In the genomic region with DNA sequence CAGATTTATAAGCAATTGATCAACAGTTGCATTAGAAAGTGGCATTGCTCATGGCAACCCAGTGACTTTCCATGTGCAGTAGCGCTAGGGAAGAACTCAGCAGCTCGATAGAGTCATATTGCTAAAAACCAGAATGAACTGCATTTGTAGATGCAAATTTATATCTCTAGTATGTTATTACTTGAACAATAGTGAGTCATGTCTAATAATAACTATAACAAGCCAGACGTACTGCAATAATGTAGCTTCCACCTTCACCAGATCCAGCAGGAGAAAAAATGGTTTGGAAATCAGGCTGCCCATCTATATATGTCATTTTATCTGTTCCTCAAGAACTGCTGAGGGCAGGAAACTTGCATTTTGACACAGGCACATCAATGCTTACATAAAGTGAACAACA, we compare ENCODE assay signal across 23 cellular contexts.
DNase-seq lines count a peak whose midpoint lies in the region; ATAC-seq and TF ChIP-seq lines count a peak whose summit lies in the region.
"Had no signal": no experiment of that assay in that cellular context is flagged by ENCODE, and none has a peak within 500 bp of the region (broad histone marks: within the 10 kb centered on the region; RNA-seq: fewer than 3 reads in every experiment).

No MANE protein-coding gene starts in this region.

- H2AFZ ChIP-seq in SK-N-SH (ENCODE audit: low read depth) = no peak overlapping the region
- H2AFZ ChIP-seq: GM23248 had no signal

- TF ChIP-seq CTCF in SK-N-SH (IDR thresholded peaks at IDR 0.05) (no peak), Panc1 (IDR thresholded peaks at IDR 0.05) (no peak), gastrocnemius medialis (IDR thresholded peaks at IDR 0.05 in 4 of 5, conservative IDR thresholded peaks at IDR 0.05 in 1 of 5) (no peak)

- H3K4me2 ChIP-seq in SK-N-SH = no peak overlapping the region
- H3K4me2 ChIP-seq: BLaER1 treated with 17β-estradiol and CSF1 and Interleukin-3, amounts not matched to agents 10 nM and 100 nM had no signal

- ATAC-seq in SK-N-SH treated with all-trans-retinoic acid at 6 μM for 48 hours (peak; percentile 53), Panc1 (no peak), left ventricle myocardium superior (peak; percentile 76), gastrocnemius medialis (peak; percentile 52 to 72), HG03571 (IDR thresholded peaks at IDR 0.05; ENCODE audit: unreplicated experiment) (no peak), HG03460 (IDR thresholded peaks at IDR 0.05; ENCODE audit: unreplicated experiment) (no peak)

- H3K27me3 ChIP-seq in SK-N-SH (ENCODE audit: insufficient read depth) (no peaks in the 10 kb centered on the region), Panc1 (ENCODE audit: control insufficient read depth, insufficient read depth, low read length) (no peaks in the 10 kb centered on the region), gastrocnemius medialis (no peaks in the 10 kb centered on the region)
- H3K27me3 ChIP-seq: BLaER1 treated with 17β-estradiol and CSF1 and Interleukin-3, amounts not matched to agents 10 nM and 100 nM had no signal

- DNase-seq in SK-N-SH = no peak
- DNase-seq in Panc1 (ENCODE audit: low read depth, low spot score) = no peak
- no peak for DNase-seq in left ventricle myocardium superior
- DNase-seq in gastrocnemius medialis = no peak
- no peak for DNase-seq in anterior cingulate cortex (lab: John Stamatoyannopoulos, UW)
- DNase-seq: 8988T; CD4-positive, alpha-beta memory T cell; DND-41; GM23248; H9; HFFc6; KBM-7; NCI-H1092; NCI-H1436; NCI-H187 treated with DMSO at 0.1 percent for 48 hours; NCI-H2107; NCI-H510A; NCI-H748 treated with DMSO at 0.1 percent for 48 hours had no signal

- H3K4me3 ChIP-seq in SK-N-SH (ENCODE audit: low read depth in 2 of 2, low read length in 1 of 2) (no peak overlapping the region), Panc1 (ENCODE audit: low read depth in 2 of 2, low read length in 2 of 2) (no peak overlapping the region), gastrocnemius medialis (no peak overlapping the region)
- H3K4me3 ChIP-seq: BLaER1 treated with 17β-estradiol and CSF1 and Interleukin-3, amounts not matched to agents 10 nM and 100 nM; GM23248 had no signal

- CTCF ChIA-PET in SK-N-SH (lab: Yijun Ruan, JAX) (interaction anchor here (0.6 to 1.2 kb wide), 2 partner anchors 49 to 888 kb away, joined by 3 to 4 read pairs; no protein-coding TSS in a partner anchor), Panc1 (lab: Charles Lee) (no interaction called here)

- H3K9me3 ChIP-seq in SK-N-SH (no peaks in the 10 kb centered on the region), Panc1 (ENCODE audit: control insufficient read depth, insufficient read depth, low read depth, low read length) (no peaks in the 10 kb centered on the region), gastrocnemius medialis (no peaks in the 10 kb centered on the region)
- H3K9me3 ChIP-seq: BLaER1 treated with 17β-estradiol and CSF1 and Interleukin-3, amounts not matched to agents 10 nM and 100 nM had no signal

- no peak for TF ChIP-seq RAD21 in SK-N-SH (IDR thresholded peaks at IDR 0.05; ENCODE audit: low read length)

- H3K27ac ChIP-seq in SK-N-SH (ENCODE audit: low read depth in 2 of 2, low read length in 1 of 2) = no peak overlapping the region
- H3K27ac ChIP-seq in Panc1 (ENCODE audit: low read length) = peak overlapping the region; percentile 74; the same call in 1 of the 2 replicates
- no peak overlapping the region for H3K27ac ChIP-seq in gastrocnemius medialis
- H3K27ac ChIP-seq: BLaER1 treated with 17β-estradiol and CSF1 and Interleukin-3, amounts not matched to agents 10 nM and 100 nM; GM23248; HL-60 had no signal

- intact Hi-C loops in Panc1 (cut with micrococcal nuclease; ENCODE audit: unreplicated experiment) = no loop called here
- intact Hi-C loops in left ventricle myocardium superior (cut with micrococcal nuclease) = no loop called here
- intact Hi-C loops in gastrocnemius medialis (cut with DNase I; ENCODE audit: low total_unique reads) = no loop called here

- POLR2A ChIA-PET in SK-N-SH (lab: Yijun Ruan, JAX) (interaction anchor here (0.9 kb wide), 1 partner anchor 16 kb away, joined by 3 read pairs; no protein-coding TSS in a partner anchor), Panc1 (lab: Charles Lee) (no interaction called here)

- no peaks in the 10 kb centered on the region for H4K20me1 ChIP-seq in SK-N-SH (ENCODE audit: insufficient read depth)
- H4K20me1 ChIP-seq: BLaER1 treated with 17β-estradiol and CSF1 and Interleukin-3, amounts not matched to agents 10 nM and 100 nM had no signal

- H3K9me2 ChIP-seq in SK-N-SH = no peaks in the 10 kb centered on the region

- WGBS in SK-N-SH (ENCODE audit: low lambda C conversion rate) = 67% methylated on average over 3 of the region's 3 CpGs

- TF ChIP-seq EP300 in SK-N-SH (IDR thresholded peaks at IDR 0.05; ENCODE audit: borderline replicate concordance in 1 of 2, low read depth in 1 of 2, low read length in 1 of 2) = no peak

- no peak for TF ChIP-seq POLR2A in gastrocnemius medialis (IDR thresholded peaks at IDR 0.05)

- in situ Hi-C loops in Panc1 (cut with HindIII; ENCODE audit: low pct_unique_long_range_greater_than_20kb, low sequenced_read_pairs) = no loop called here
- in situ Hi-C loops in gastrocnemius medialis (cut with MboI; ENCODE audit: low sequenced_read_pairs in 4 of 4) = no loop called here

- no peaks in the 10 kb centered on the region for H3K79me2 ChIP-seq in SK-N-SH (ENCODE audit: insufficient read depth)

- no TSS peak for BruUV-seq in Panc1 (replicated peaks; lab: Mats Ljungman, UMichigan)

- no peaks in the 10 kb centered on the region for H3F3A ChIP-seq in SK-N-SH (replicated peaks; ENCODE audit: insufficient read depth)

- H3K9ac ChIP-seq in SK-N-SH = no peak overlapping the region
- H3K9ac ChIP-seq: BLaER1 treated with 17β-estradiol and CSF1 and Interleukin-3, amounts not matched to agents 10 nM and 100 nM; GM23248 had no signal

- H3K36me3 ChIP-seq in SK-N-SH (replicated peaks in 1 of 2; ENCODE audit: control insufficient read depth in 1 of 2, insufficient read depth in 2 of 2, low read length in 1 of 2) = no peaks in the 10 kb centered on the region
- no peaks in the 10 kb centered on the region for H3K36me3 ChIP-seq in Panc1 (ENCODE audit: control insufficient read depth, insufficient read depth, low read length)
- no peaks in the 10 kb centered on the region for H3K36me3 ChIP-seq in gastrocnemius medialis
- H3K36me3 ChIP-seq: BLaER1 treated with 17β-estradiol and CSF1 and Interleukin-3, amounts not matched to agents 10 nM and 100 nM had no signal

- H3K4me1 ChIP-seq in SK-N-SH (ENCODE audit: control insufficient read depth in 1 of 2, insufficient read depth in 2 of 2, low read depth in 1 of 2, low read length in 1 of 2) (no peaks in the 10 kb centered on the region; a peak in 2 of 4 replicates), Panc1 (ENCODE audit: control insufficient read depth, insufficient read depth, low read length) (peaks cover 20% of the 10 kb centered on the region), gastrocnemius medialis (peaks cover 17 to 23% of the 10 kb centered on the region in 2 donors)
- H3K4me1 ChIP-seq: BLaER1 treated with 17β-estradiol and CSF1 and Interleukin-3, amounts not matched to agents 10 nM and 100 nM had no signal

TF ChIP-seq in SK-N-SH treated with all-trans-retinoic acid at 6 μM for 48 hours, 23 proteins besides CTCF, POLR2A, EP300 and RAD21 (continues in another document):
- TF ChIP-seq, protein P1, sequence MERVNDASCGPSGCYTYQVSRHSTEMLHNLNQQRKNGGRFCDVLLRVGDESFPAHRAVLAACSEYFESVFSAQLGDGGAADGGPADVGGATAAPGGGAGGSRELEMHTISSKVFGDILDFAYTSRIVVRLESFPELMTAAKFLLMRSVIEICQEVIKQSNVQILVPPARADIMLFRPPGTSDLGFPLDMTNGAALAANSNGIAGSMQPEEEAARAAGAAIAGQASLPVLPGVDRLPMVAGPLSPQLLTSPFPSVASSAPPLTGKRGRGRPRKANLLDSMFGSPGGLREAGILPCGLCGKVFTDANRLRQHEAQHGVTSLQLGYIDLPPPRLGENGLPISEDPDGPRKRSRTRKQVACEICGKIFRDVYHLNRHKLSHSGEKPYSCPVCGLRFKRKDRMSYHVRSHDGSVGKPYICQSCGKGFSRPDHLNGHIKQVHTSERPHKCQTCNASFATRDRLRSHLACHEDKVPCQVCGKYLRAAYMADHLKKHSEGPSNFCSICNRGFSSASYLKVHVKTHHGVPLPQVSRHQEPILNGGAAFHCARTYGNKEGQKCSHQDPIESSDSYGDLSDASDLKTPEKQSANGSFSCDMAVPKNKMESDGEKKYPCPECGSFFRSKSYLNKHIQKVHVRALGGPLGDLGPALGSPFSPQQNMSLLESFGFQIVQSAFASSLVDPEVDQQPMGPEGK (CRISPR knock-in tag; IDR thresholded peaks at IDR 0.05; ENCODE audit: borderline replicate concordance) = no peak
- no peak for TF ChIP-seq ZFP30 (CRISPR knock-in tag; IDR thresholded peaks at IDR 0.05)
- no peak for TF ChIP-seq GLIS3 (CRISPR knock-in tag; IDR thresholded peaks at IDR 0.05)
- TF ChIP-seq TCF4 (CRISPR knock-in tag; IDR thresholded peaks at IDR 0.05; ENCODE audit: borderline replicate concordance) = no peak
- no peak for TF ChIP-seq TOX (CRISPR knock-in tag; IDR thresholded peaks at IDR 0.05; ENCODE audit: borderline replicate concordance)
- no peak for TF ChIP-seq PPARA (CRISPR knock-in tag; IDR thresholded peaks at IDR 0.05; ENCODE audit: borderline replicate concordance)

TF ChIP-seq in SK-N-SH, 30 proteins besides CTCF, POLR2A, EP300 and RAD21 (continues in another document):
- TF ChIP-seq RFX5 (IDR thresholded peaks at IDR 0.05; ENCODE audit: low read length) = no peak
- TF ChIP-seq RCOR1 (IDR thresholded peaks at IDR 0.05; ENCODE audit: low read length) = no peak
- no peak for TF ChIP-seq TCF12 (IDR thresholded peaks at IDR 0.05)
- TF ChIP-seq GATA2 (CRISPR knock-in tag; IDR thresholded peaks at IDR 0.05) = no peak
- TF ChIP-seq, protein P2, sequence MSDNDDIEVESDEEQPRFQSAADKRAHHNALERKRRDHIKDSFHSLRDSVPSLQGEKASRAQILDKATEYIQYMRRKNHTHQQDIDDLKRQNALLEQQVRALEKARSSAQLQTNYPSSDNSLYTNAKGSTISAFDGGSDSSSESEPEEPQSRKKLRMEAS (IDR thresholded peaks at IDR 0.05; ENCODE audit: low read depth) = no peak
- TF ChIP-seq RXRA (IDR thresholded peaks at IDR 0.05; ENCODE audit: borderline replicate concordance, low read depth) = no peak
- TF ChIP-seq GABPA (IDR thresholded peaks at IDR 0.05; ENCODE audit: low read depth) = no peak
- no peak for TF ChIP-seq SMC3 (IDR thresholded peaks at IDR 0.05; ENCODE audit: low read depth, low read length)
- no peak for TF ChIP-seq JUND (IDR thresholded peaks at IDR 0.05)
- TF ChIP-seq EZH2phosphoT487 (IDR thresholded peaks at IDR 0.05; ENCODE audit: borderline replicate concordance, low read depth) = no peak

Comparison
In these comparisons a context has a peak if more than half of its experiments do, and no peak if none do; other contexts are left out.
1. ATAC-seq: peak in SK-N-SH treated with all-trans-retinoic acid at 6 μM for 48 hours (single experiment), left ventricle myocardium superior (single experiment) and gastrocnemius medialis (2 of 2); none in Panc1 (single experiment), HG03571 (single experiment) and HG03460 (single experiment).